ENCODE assay signal across 12 cellular contexts in genomic region chr5:172957458-172957857, GRCh38. TPM values are rescaled to one million over a fixed set of nuclear protein-coding genes. Genes with fewer than 3 reads are reported as not detected.
DNase-seq lines count a peak whose midpoint lies in the region; TF ChIP-seq lines count a peak whose summit lies in the region.
"Had no signal": no experiment of that assay in that cellular context is flagged by ENCODE, and none has a peak within 500 bp of the region (broad histone marks: within the 10 kb centered on the region; RNA-seq: fewer than 3 reads in every experiment).

No MANE protein-coding gene starts in this region.

- POLR2A ChIA-PET in PC-9 (lab: Charles Lee; ENCODE audit: unreplicated experiment): interaction anchor here (0.5 kb wide), 1 partner anchor 280 kb away, joined by 3 read pairs; no protein-coding TSS in a partner anchor

- H3K27ac ChIP-seq in osteoblast (ENCODE audit: low read depth, low read length) (peak overlapping the region; percentile 95), left ventricle myocardium inferior (replicated peaks) (no peak overlapping the region), PC-9 (no peak overlapping the region)

- H3K4me3 ChIP-seq in osteoblast (ENCODE audit: insufficient read depth, low read length): no peak overlapping the region
- H3K4me3 ChIP-seq in left ventricle myocardium inferior: no peak overlapping the region
- no peak overlapping the region for H3K4me3 ChIP-seq in PC-9

- H3K4me2 ChIP-seq in osteoblast (ENCODE audit: insufficient read depth, low read length) (peak overlapping the region; percentile 20), PC-9 (no peak overlapping the region)

- H3K9me2 ChIP-seq in PC-9 (ENCODE audit: insufficient read depth): no peaks in the 10 kb centered on the region

- TF ChIP-seq CTCF in HFFc6 (IDR thresholded peaks at IDR 0.05): no peak
- TF ChIP-seq CTCF in chondrocyte (IDR thresholded peaks at IDR 0.05): no peak
- no peak for TF ChIP-seq CTCF in osteoblast (IDR thresholded peaks at IDR 0.05; ENCODE audit: extremely low read depth, low read depth, low read length)
- no peak for TF ChIP-seq CTCF in left ventricle myocardium inferior (IDR thresholded peaks at IDR 0.05; ENCODE audit: borderline replicate concordance)
- no peak for TF ChIP-seq CTCF in PC-9 (conservative IDR thresholded peaks at IDR 0.05)

- H3K79me2 ChIP-seq in osteoblast (ENCODE audit: insufficient read depth, low read length): peaks cover 28% of the 10 kb centered on the region
- H3K79me2 ChIP-seq in PC-9 (ENCODE audit: low read depth): peaks cover 23% of the 10 kb centered on the region

- H3K27me3 ChIP-seq in osteoblast (ENCODE audit: insufficient read depth, low read length) (no peaks in the 10 kb centered on the region), left ventricle myocardium inferior (ENCODE audit: low read depth) (no peaks in the 10 kb centered on the region), PC-9 (ENCODE audit: insufficient read depth, low read depth) (no peaks in the 10 kb centered on the region)
- H3K27me3 ChIP-seq: suprapubic skin had no signal

- H4K20me1 ChIP-seq in osteoblast (ENCODE audit: insufficient read depth, low read length) (no peaks in the 10 kb centered on the region), PC-9 (ENCODE audit: insufficient read depth) (no peaks in the 10 kb centered on the region)

- CTCF ChIA-PET in PC-9 (lab: Charles Lee): no interaction called here

- peaks cover 9% of the 10 kb centered on the region for H3K36me3 ChIP-seq in osteoblast (ENCODE audit: insufficient read depth, low read length)
- H3K36me3 ChIP-seq in left ventricle myocardium inferior: peaks cover 9% of the 10 kb centered on the region
- H3K36me3 ChIP-seq in PC-9 (ENCODE audit: low read depth): no peaks in the 10 kb centered on the region

- H3F3A ChIP-seq in PC-9 (ENCODE audit: insufficient read depth, low read depth): peaks cover 32% of the 10 kb centered on the region

- H3K9me3 ChIP-seq in osteoblast (ENCODE audit: low read depth, low read length): no peaks in the 10 kb centered on the region
- no peaks in the 10 kb centered on the region for H3K9me3 ChIP-seq in left ventricle myocardium inferior (replicated peaks)
- H3K9me3 ChIP-seq in PC-9 (ENCODE audit: insufficient read depth, low read depth): no peaks in the 10 kb centered on the region
- H3K9me3 ChIP-seq: suprapubic skin had no signal

- H3K4me3 Mint-ChIP-seq in HFFc6 (peak overlapping the region; percentile 34), chondrocyte (ENCODE audit: unreplicated experiment) (no peak overlapping the region)

- H3K36me3 Mint-ChIP-seq in HFFc6 (ENCODE audit: low read depth) (peaks cover 53% of the 10 kb centered on the region), chondrocyte (ENCODE audit: low read depth) (no peaks in the 10 kb centered on the region)

- H2AFZ ChIP-seq in osteoblast (ENCODE audit: low read length) (no peak overlapping the region), PC-9 (no peak overlapping the region)

- no TSS peak for BruUV-seq in PC-9 (replicated peaks; lab: Mats Ljungman, UMichigan)

- H3K27me3 Mint-ChIP-seq in HFFc6 (ENCODE audit: insufficient read depth) (peaks cover 4% of the 10 kb centered on the region), chondrocyte (ENCODE audit: low read depth) (no peaks in the 10 kb centered on the region)

- peaks cover 77% of the 10 kb centered on the region for H3K4me1 Mint-ChIP-seq in HFFc6 (ENCODE audit: low read depth)
- H3K4me1 Mint-ChIP-seq in chondrocyte (ENCODE audit: low read depth): peaks cover 63% of the 10 kb centered on the region

- H3K27ac Mint-ChIP-seq in HFFc6 (peak overlapping the region; percentile 72), chondrocyte (ENCODE audit: unreplicated experiment) (peak overlapping the region; percentile 71)

- H3K4me1 ChIP-seq in osteoblast (ENCODE audit: insufficient read depth, low read length) (peaks cover 52% of the 10 kb centered on the region), left ventricle myocardium inferior (peaks cover 29% of the 10 kb centered on the region), PC-9 (replicated peaks; ENCODE audit: insufficient read depth) (peaks cover 14% of the 10 kb centered on the region)

- intact Hi-C loops in head of caudate nucleus (cut with DNase I): no loop called here
- intact Hi-C loops in left ventricle myocardium inferior (cut with micrococcal nuclease): no loop called here
- intact Hi-C loops in PC-9 (cut with micrococcal nuclease; ENCODE audit: unreplicated experiment): no loop called here

- DNase-seq in NCI-H146 (lab: John Stamatoyannopoulos, UW) (peak; percentile 14), NCI-H146 treated with DMSO at 0.1 percent for 48 hours (lab: John Stamatoyannopoulos, UW; ENCODE audit: unreplicated experiment) (no peak), HFFc6 (no peak), chondrocyte (ENCODE audit: low spot score) (no peak), osteoblast (ENCODE audit: insufficient read length, low spot score, missing footprints) (no peak), head of caudate nucleus (no peak), left ventricle myocardium inferior (no peak), PC-9 (no peak)
- DNase-seq: DMS 273 treated with DMSO at 0.1 percent for 48 hours; effector memory CD4-positive, alpha-beta T cell; NCI-H524 had no signal

- H3K9me3 Mint-ChIP-seq in HFFc6 (peaks cover 4% of the 10 kb centered on the region; the same call in 1 of the 2 replicates), chondrocyte (ENCODE audit: low read depth) (no peaks in the 10 kb centered on the region)

RNA-seq across cellular contexts. Expression of gene RPL26L1, which starts 1.8 kb away (rescaled TPM):
- total RNA-seq in HFFc6 (2021; fragmentation: NEBNext Ultra II Directional; extraction: Animal tissue kit (Norgen Biotek cat#: 25700)): 100 to 1,000 TPM in 5 of 6 experiments, 10 to 100 TPM in 1; 88.9 to 122 (median 113) TPM
- total RNA-seq in chondrocyte (40.2 to 43.6 TPM (median 43.5 TPM) in 3 replicates), osteoblast (40.4 and 43.8 TPM in 2 replicates), left ventricle myocardium inferior (27.2 TPM), PC-9 (2021) (54.4 and 87.1 TPM in 2 replicates)

RNA-seq across cellular contexts. Expression of gene ATP6V0E1, which starts 26.1 kb away (rescaled TPM):
- 100 to 1,000 TPM; 462 to 606 (median 488) TPM for total RNA-seq in HFFc6 (2021; fragmentation: NEBNext Ultra II Directional; extraction: Animal tissue kit (Norgen Biotek cat#: 25700))
- total RNA-seq in chondrocyte (257 to 277 TPM (median 272 TPM) in 3 replicates), osteoblast (177 and 181 TPM in 2 replicates), left ventricle myocardium inferior (208 TPM), PC-9 (2021) (190 and 251 TPM in 2 replicates)
